Comparison of ENCODE assay signal across 12 cellular contexts in the genomic region with DNA sequence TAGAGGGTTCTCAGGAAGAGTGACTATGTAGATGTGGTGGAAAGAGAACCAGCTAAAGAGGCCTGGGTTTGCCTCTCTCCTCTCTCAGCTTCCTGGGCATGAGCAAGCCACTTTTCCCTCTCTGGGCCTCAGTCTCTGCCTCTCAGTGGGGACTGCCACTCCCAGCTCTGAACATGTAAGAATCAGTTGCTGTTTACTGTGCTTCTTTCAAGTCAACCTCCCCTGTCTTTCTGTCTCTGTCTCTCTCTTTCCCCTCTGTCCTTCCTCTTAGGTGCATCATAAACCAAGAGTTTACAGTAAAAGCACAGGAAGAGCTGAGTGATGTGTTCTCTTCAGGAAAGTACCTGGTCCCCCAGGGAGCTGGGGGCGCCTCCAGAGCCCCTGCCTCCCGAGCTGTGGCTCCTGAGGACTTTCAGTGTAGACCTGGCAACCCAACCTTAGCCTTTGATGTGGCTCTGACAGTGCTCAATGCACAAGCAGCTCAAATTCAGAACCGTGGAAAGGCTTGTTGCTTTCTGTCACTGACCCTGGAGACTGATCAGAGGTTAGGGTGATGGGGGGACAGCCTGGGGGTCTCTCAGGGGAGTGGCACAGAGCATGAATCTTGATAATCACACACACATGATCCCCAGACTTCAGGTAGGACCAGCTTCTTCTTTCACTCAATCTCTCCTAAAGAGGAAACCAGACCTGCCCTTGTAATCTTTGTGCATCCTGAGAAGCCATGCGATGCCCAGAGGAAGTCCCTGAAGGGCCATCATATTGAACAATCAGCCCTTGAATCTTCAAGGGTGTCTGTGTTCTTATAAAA. TPM values are rescaled to one million over a fixed set of nuclear protein-coding genes. Genes with fewer than 3 reads are reported as not detected.
DNase-seq lines count a peak whose midpoint lies in the region; ATAC-seq and TF ChIP-seq lines count a peak whose summit lies in the region.
"Had no signal": no experiment of that assay in that cellular context is flagged by ENCODE, and none has a peak within 500 bp of the region (broad histone marks: within the 10 kb centered on the region; RNA-seq: fewer than 3 reads in every experiment).

No MANE protein-coding gene starts in this region.

- peak overlapping the region; percentile 95 for H3K27ac Mint-ChIP-seq in activated CD4-positive, alpha-beta T cell treated with anti-CD3 and anti-CD28 coated beads for 36 hours
- H3K27ac Mint-ChIP-seq in natural killer cell treated with Interleukin-12 subunit alpha and Interleukin-12 subunit beta and Interleukin-15 and Interleukin-18, amount 100 ng/mL, for 72 hours, result peak overlapping the region; percentile 54 to 87

- H3K36me3 Mint-ChIP-seq in activated CD4-positive, alpha-beta T cell treated with anti-CD3 and anti-CD28 coated beads for 36 hours (ENCODE audit: low read depth), result no peaks in the 10 kb centered on the region
- no peaks in the 10 kb centered on the region for H3K36me3 Mint-ChIP-seq in natural killer cell treated with Interleukin-12 subunit alpha and Interleukin-12 subunit beta and Interleukin-15 and Interleukin-18, amount 100 ng/mL, for 72 hours

- H3K4me1 ChIP-seq in heart left ventricle, result no peaks in the 10 kb centered on the region
- H3K4me1 ChIP-seq: body of pancreas had no signal

- no peaks in the 10 kb centered on the region for H3K9me3 ChIP-seq in heart left ventricle
- H3K9me3 ChIP-seq: body of pancreas had no signal

- H3K4me3 ChIP-seq in GM12865 (ENCODE audit: low read depth, low read length), result no peak overlapping the region
- H3K4me3 ChIP-seq in heart left ventricle, result no peak overlapping the region
- H3K4me3 ChIP-seq: body of pancreas had no signal

- H3K27me3 Mint-ChIP-seq in activated CD4-positive, alpha-beta T cell treated with anti-CD3 and anti-CD28 coated beads for 36 hours, result no peaks in the 10 kb centered on the region
- peaks cover 9 to 18% of the 10 kb centered on the region in 2 donors for H3K27me3 Mint-ChIP-seq in natural killer cell treated with Interleukin-12 subunit alpha and Interleukin-12 subunit beta and Interleukin-15 and Interleukin-18, amount 100 ng/mL, for 72 hours

- H3K4me3 Mint-ChIP-seq in activated CD4-positive, alpha-beta T cell treated with anti-CD3 and anti-CD28 coated beads for 36 hours, result peak overlapping the region; percentile 19
- H3K4me3 Mint-ChIP-seq in natural killer cell treated with Interleukin-12 subunit alpha and Interleukin-12 subunit beta and Interleukin-15 and Interleukin-18, amount 100 ng/mL, for 72 hours, result peak overlapping the region; percentile 70

- CTCF ChIA-PET in activated CD4-positive, alpha-beta T cell treated with anti-CD3 and anti-CD28 coated beads for 36 hours (lab: Charles Lee), result interaction anchor here (0.6 to 3.6 kb wide), 27 partner anchors 11 to 315 kb away, joined by 3 to 18 read pairs (median 4); partner anchors contain the start of gene TNFSF8

- intact Hi-C loops in activated CD4-positive, alpha-beta T cell treated with anti-CD3 and anti-CD28 coated beads for 36 hours (cut with DNase I, micrococcal nuclease), result loop anchor here (1.0 kb wide), 13 partner anchors 10 to 304 kb away; partner anchors contain the start of gene TNFSF8 (in 2 of the 2)
- intact Hi-C loops in heart left ventricle (cut with DNase I), result no loop called here

- no peaks in the 10 kb centered on the region for H3K9me3 Mint-ChIP-seq in activated CD4-positive, alpha-beta T cell treated with anti-CD3 and anti-CD28 coated beads for 36 hours (ENCODE audit: low read depth)
- no peaks in the 10 kb centered on the region for H3K9me3 Mint-ChIP-seq in natural killer cell treated with Interleukin-12 subunit alpha and Interleukin-12 subunit beta and Interleukin-15 and Interleukin-18, amount 100 ng/mL, for 72 hours

- H3K4me1 Mint-ChIP-seq in activated CD4-positive, alpha-beta T cell treated with anti-CD3 and anti-CD28 coated beads for 36 hours, result peaks cover 75% of the 10 kb centered on the region
- peaks cover 6 to 21% of the 10 kb centered on the region in 2 donors for H3K4me1 Mint-ChIP-seq in natural killer cell treated with Interleukin-12 subunit alpha and Interleukin-12 subunit beta and Interleukin-15 and Interleukin-18, amount 100 ng/mL, for 72 hours (ENCODE audit: low read depth in 2 of 2)

- POLR2A ChIA-PET in activated CD4-positive, alpha-beta T cell treated with anti-CD3 and anti-CD28 coated beads for 36 hours (lab: Charles Lee), result interaction anchor here (0.7 to 2.3 kb wide), 22 partner anchors 8 to 309 kb away, joined by 3 to 51 read pairs (median 8); partner anchors contain the start of gene TNFSF8

- TF ChIP-seq POLR2A in heart left ventricle (IDR thresholded peaks at IDR 0.05), result no peak

- TF ChIP-seq CTCF in GM12865 (IDR thresholded peaks at IDR 0.05; ENCODE audit: insufficient read depth, low read depth, low read length, missing control alignments) (no peak), heart left ventricle (IDR thresholded peaks at IDR 0.05) (no peak)

- WGBS in heart left ventricle, 4 donors, result 49 to 63% (median 58%) methylated on average over 3 to 4 of the region's 4 CpGs

- H3K27me3 ChIP-seq in heart left ventricle, result peaks cover 0 to 17% (median 0%) of the 10 kb centered on the region in 9 donors
- H3K27me3 ChIP-seq: body of pancreas had no signal

- H3K27ac ChIP-seq in heart left ventricle, result no peak overlapping the region
- H3K27ac ChIP-seq: body of pancreas, C4-2B had no signal

- no peaks in the 10 kb centered on the region for H3K36me3 ChIP-seq in heart left ventricle

- DNase-seq in GM12865 (ENCODE audit: low read depth), result peak; percentile 75
- DNase-seq in activated CD4-positive, alpha-beta T cell treated with anti-CD3 and anti-CD28 coated beads for 36 hours, result peak; percentile 85
- DNase-seq in natural killer cell treated with Interleukin-12 subunit alpha and Interleukin-12 subunit beta and Interleukin-15 and Interleukin-18, amount 100 ng/mL, for 72 hours (ENCODE audit: low spot score), result no peak
- DNase-seq in heart left ventricle, result no peak
- DNase-seq in iPS-NIHi11 (ENCODE audit: low spot score), result no peak
- DNase-seq in DMS114 treated with DMSO at 0.1 percent for 48 hours (lab: John Stamatoyannopoulos, UW; ENCODE audit: unreplicated experiment), result no peak
- DNase-seq in HuH-7.5 (ENCODE audit: low spot score), result no peak
- DNase-seq: head of caudate nucleus had no signal

- peak; percentile 68 for ATAC-seq in HG02642 (IDR thresholded peaks at IDR 0.05; ENCODE audit: poor library complexity, unreplicated experiment)
- ATAC-seq in activated CD4-positive, alpha-beta T cell treated with anti-CD3 and anti-CD28 coated beads for 36 hours, result peak; percentile 87
- ATAC-seq in natural killer cell treated with Interleukin-12 subunit alpha and Interleukin-12 subunit beta and Interleukin-15 and Interleukin-18, amount 100 ng/mL, for 72 hours, result peak; percentile 44 to 55
- ATAC-seq in heart left ventricle, result no peak
- ATAC-seq: body of pancreas had no signal

RNA-seq across cellular contexts. Expression of gene TNFSF8, which starts 59.4 kb away (rescaled TPM):
- total RNA-seq in activated CD4-positive, alpha-beta T cell treated with anti-CD3 and anti-CD28 coated beads for 36 hours, result 10 to 100 TPM; 42.3 to 48.2 TPM
- total RNA-seq in natural killer cell treated with Interleukin-12 subunit alpha and Interleukin-12 subunit beta and Interleukin-15 and Interleukin-18, amount 100 ng/mL, for 72 hours, result 1 to 10 TPM; 1.3 to 1.9 TPM
- total RNA-seq in heart left ventricle, result 1 to 10 TPM in 2 of 9 donors, under 1 TPM in 7; 0.25 to 4.9 (median 0.92) TPM
- under 1 TPM in 1 of 2 donors, not detected in 1; 0.47 TPM for polyA plus RNA-seq in heart left ventricle
- total RNA-seq: myocyte had no signal

Comparison
In these comparisons a context has a peak if more than half of its experiments do, and no peak if none do; other contexts are left out.
1. DNase-seq: peak in GM12865 (single experiment) and activated CD4-positive, alpha-beta T cell treated with anti-CD3 and anti-CD28 coated beads for 36 hours (single experiment); none in natural killer cell treated with Interleukin-12 subunit alpha and Interleukin-12 subunit beta and Interleukin-15 and Interleukin-18, amount 100 ng/mL, for 72 hours (single experiment), heart left ventricle (0 of 5), iPS-NIHi11 (single experiment), DMS114 treated with DMSO at 0.1 percent for 48 hours (single experiment) and HuH-7.5 (single experiment).
2. ATAC-seq: peak in HG02642 (single experiment), activated CD4-positive, alpha-beta T cell treated with anti-CD3 and anti-CD28 coated beads for 36 hours (single experiment) and natural killer cell treated with Interleukin-12 subunit alpha and Interleukin-12 subunit beta and Interleukin-15 and Interleukin-18, amount 100 ng/mL, for 72 hours (2 of 2); none in heart left ventricle (0 of 4).
3. RNA of gene TNFSF8, which starts 59.4 kb away (total RNA-seq): 42.3 to 48.2 TPM in activated CD4-positive, alpha-beta T cell treated with anti-CD3 and anti-CD28 coated beads for 36 hours; 1.3 to 1.9 TPM in natural killer cell treated with Interleukin-12 subunit alpha and Interleukin-12 subunit beta and Interleukin-15 and Interleukin-18, amount 100 ng/mL, for 72 hours and 0.25 to 4.9 TPM in heart left ventricle; every median in the first group is over 4 times any median in the second.
4. intact Hi-C loops: an anchor here in activated CD4-positive, alpha-beta T cell treated with anti-CD3 and anti-CD28 coated beads for 36 hours (1.0 kb wide); none called in heart left ventricle.